Comparison of ENCODE assay signal across 28 cellular contexts in genomic region chr5:151244210-151244609, GRCh38. TPM values are rescaled to one million over a fixed set of nuclear protein-coding genes. Genes with fewer than 3 reads are reported as not detected.
DNase-seq lines count a peak whose midpoint lies in the region; ATAC-seq lines count a peak whose summit lies in the region.
"Had no signal": no experiment of that assay in that cellular context is flagged by ENCODE, and none has a peak within 500 bp of the region (broad histone marks: within the 10 kb centered on the region; RNA-seq: fewer than 3 reads in every experiment).

No MANE protein-coding gene starts in this region.

- intact Hi-C loops in posterior vena cava (cut with DNase I): no loop called here

- no peak for DNase-seq in activated naive CD4-positive, alpha-beta T cell treated with anti-CD3 and anti-CD28 coated beads, Interleukin-2, amount 50 U/mL, for 72 hours (ENCODE audit: low spot score in 2 of 2)
- no peak for DNase-seq in activated naive CD4-positive, alpha-beta T cell treated with Interleukin-2 at 50 U/mL for 16 hours
- peak; percentile 16 for DNase-seq in Jurkat, Clone E6-1 (ENCODE audit: low read depth, low spot score)
- DNase-seq in posterior vena cava (ENCODE audit: low spot score): peak; percentile 57
- DNase-seq in GF-D8 (lab: John Stamatoyannopoulos, UW): no peak
- DNase-seq in DMS79 (lab: John Stamatoyannopoulos, UW): no peak
- DNase-seq: AML-193; CD8-positive, alpha-beta memory T cell; DMS 273 treated with DMSO at 0.1 percent for 48 hours; DMS79 treated with DMSO at 0.1 percent for 48 hours; HFFc6; IMR-90; MM.1S; NCI-H1417; NCI-H1694; NCI-H2029 treated with DMSO at 0.1 percent for 48 hours; NCI-H446 treated with DMSO at 0.1 percent for 48 hours; NCI-H526; NCI-H82; NK-92 treated with Interleukin-12 subunit alpha and Interleukin-12 subunit beta, amount 100 ng/mL, for 24 hours; Right ventricle myocardium superior; RPMI8226 had no signal

- peak overlapping the region; percentile 44 for H3K4me3 Mint-ChIP-seq in activated T-helper 17 cell treated with anti-CD3 and anti-CD28 coated beads, Interleukin-2, amount 50 U/mL, for 72 hours
- H3K4me3 Mint-ChIP-seq: CD8-positive, alpha-beta memory T cell; GM23338; HFFc6 had no signal

- H3K9me3 Mint-ChIP-seq in activated naive CD4-positive, alpha-beta T cell treated with anti-CD3 and anti-CD28 coated beads, Interleukin-2, amount 50 U/mL, for 72 hours: no peaks in the 10 kb centered on the region
- H3K9me3 Mint-ChIP-seq in activated T-helper 17 cell treated with anti-CD3 and anti-CD28 coated beads, Interleukin-2, amount 50 U/mL, for 72 hours: no peaks in the 10 kb centered on the region
- H3K9me3 Mint-ChIP-seq: CD8-positive, alpha-beta memory T cell; GM23338; HFFc6 had no signal

- no peak overlapping the region for H3K4me3 ChIP-seq in Jurkat, Clone E6-1 (ENCODE audit: low read length)
- H3K4me3 ChIP-seq: A549, GM23338, HAP-1, PC-9, SJSA1 had no signal

- peaks cover 17% of the 10 kb centered on the region for H3K4me1 Mint-ChIP-seq in activated T-helper 17 cell treated with anti-CD3 and anti-CD28 coated beads, Interleukin-2, amount 50 U/mL, for 72 hours

- no peaks in the 10 kb centered on the region for H3K36me3 Mint-ChIP-seq in activated naive CD4-positive, alpha-beta T cell treated with anti-CD3 and anti-CD28 coated beads, Interleukin-2, amount 50 U/mL, for 72 hours
- no peaks in the 10 kb centered on the region for H3K36me3 Mint-ChIP-seq in activated T-helper 17 cell treated with anti-CD3 and anti-CD28 coated beads, Interleukin-2, amount 50 U/mL, for 72 hours (ENCODE audit: low read depth)
- H3K36me3 Mint-ChIP-seq: CD8-positive, alpha-beta memory T cell had no signal

- H3K27me3 Mint-ChIP-seq in activated T-helper 17 cell treated with anti-CD3 and anti-CD28 coated beads, Interleukin-2, amount 50 U/mL, for 72 hours: no peaks in the 10 kb centered on the region
- H3K27me3 Mint-ChIP-seq: CD8-positive, alpha-beta memory T cell had no signal

- ATAC-seq in activated naive CD4-positive, alpha-beta T cell treated with anti-CD3 and anti-CD28 coated beads, Interleukin-2, amount 50 U/mL, for 72 hours: peak; percentile 8 to 28
- ATAC-seq in activated T-helper 17 cell treated with anti-CD3 and anti-CD28 coated beads, Interleukin-2, amount 50 U/mL, for 72 hours (replicated peaks): peak; percentile 51
- ATAC-seq: A549, GM23338 had no signal

- H3K27ac Mint-ChIP-seq in activated naive CD4-positive, alpha-beta T cell treated with anti-CD3 and anti-CD28 coated beads, Interleukin-2, amount 50 U/mL, for 72 hours: peak overlapping the region in 1 of 2 donors; percentile 45
- H3K27ac Mint-ChIP-seq in activated T-helper 17 cell treated with anti-CD3 and anti-CD28 coated beads, Interleukin-2, amount 50 U/mL, for 72 hours: peak overlapping the region; percentile 75
- H3K27ac Mint-ChIP-seq: GM23338, HFFc6 had no signal

RNA-seq across cellular contexts. Expression of gene GM2A, which starts 8.8 kb away (rescaled TPM):
- 10 to 100 TPM; 36.8 to 85.2 TPM for total RNA-seq in activated naive CD4-positive, alpha-beta T cell treated with anti-CD3 and anti-CD28 coated beads, Interleukin-2, amount 50 U/mL, for 72 hours
- polyA plus RNA-seq in Jurkat, Clone E6-1 (2012; ENCODE audit: insufficient read depth, insufficient read length): 61.6 TPM
- 10 to 100 TPM; 32.2 to 41.1 TPM for total RNA-seq in activated T-helper 17 cell treated with anti-CD3 and anti-CD28 coated beads, Interleukin-2, amount 50 U/mL, for 72 hours
- 10 to 100 TPM; 23.4 to 41.6 TPM for total RNA-seq in posterior vena cava

RNA-seq across cellular contexts. Expression of gene CCDC69, which starts 20.3 kb away (rescaled TPM):
- 10 to 100 TPM; 21.0 to 23.8 TPM for total RNA-seq in activated naive CD4-positive, alpha-beta T cell treated with anti-CD3 and anti-CD28 coated beads, Interleukin-2, amount 50 U/mL, for 72 hours
- polyA plus RNA-seq in Jurkat, Clone E6-1 (2012; ENCODE audit: insufficient read depth, insufficient read length): 7.4 TPM
- total RNA-seq in activated T-helper 17 cell treated with anti-CD3 and anti-CD28 coated beads, Interleukin-2, amount 50 U/mL, for 72 hours: 10 to 100 TPM; 27.4 to 40.1 TPM
- total RNA-seq in posterior vena cava: 10 to 100 TPM; 70.6 to 72.4 TPM

RNA-seq across cellular contexts. Expression of gene SLC36A3, which starts 59.4 kb away (rescaled TPM):
- not detected for total RNA-seq in activated naive CD4-positive, alpha-beta T cell treated with anti-CD3 and anti-CD28 coated beads, Interleukin-2, amount 50 U/mL, for 72 hours
- not detected for polyA plus RNA-seq in Jurkat, Clone E6-1 (2012; ENCODE audit: insufficient read depth, insufficient read length)
- not detected for total RNA-seq in activated T-helper 17 cell treated with anti-CD3 and anti-CD28 coated beads, Interleukin-2, amount 50 U/mL, for 72 hours
- not detected for total RNA-seq in posterior vena cava
- total RNA-seq: CD8-positive, alpha-beta memory T cell; GM23338; HFFc6; IMR-90; PC-9; Right ventricle myocardium superior; SJSA1 had no signal
- polyA plus RNA-seq: A549; CD8-positive, alpha-beta memory T cell; GM23338; IMR-90 had no signal

Comparison
In these comparisons a context has a peak if more than half of its experiments do, and no peak if none do; other contexts are left out.
1. DNase-seq: peak in Jurkat, Clone E6-1 (single experiment) and posterior vena cava (single experiment); none in activated naive CD4-positive, alpha-beta T cell treated with anti-CD3 and anti-CD28 coated beads, Interleukin-2, amount 50 U/mL, for 72 hours (0 of 2), activated naive CD4-positive, alpha-beta T cell treated with Interleukin-2 at 50 U/mL for 16 hours (single experiment), GF-D8 (single experiment) and DMS79 (single experiment).